ENCODE assay signal across 12 cellular contexts in genomic region chr6:39452306-39452705, GRCh38.
DNase-seq lines count a peak whose midpoint lies in the region; ATAC-seq and TF ChIP-seq lines count a peak whose summit lies in the region.
"Had no signal": no experiment of that assay in that cellular context is flagged by ENCODE, and none has a peak within 500 bp of the region (broad histone marks: within the 10 kb centered on the region; RNA-seq: fewer than 3 reads in every experiment).

No MANE protein-coding gene starts in this region.

- TF ChIP-seq RAD21 in IMR-90 (IDR thresholded peaks at IDR 0.05; ENCODE audit: low read length) = no peak

- BruUV-seq in IMR-90 (replicated peaks; lab: Mats Ljungman, UMichigan) = no TSS peak

- ATAC-seq in IMR-90 (ENCODE audit: low read depth) (no peak), GM18517 (IDR thresholded peaks at IDR 0.05; ENCODE audit: unreplicated experiment) (no peak), upper lobe of left lung (ENCODE audit: low FRiP score in 2 of 2) (no peak), GM21576 (IDR thresholded peaks at IDR 0.05; ENCODE audit: unreplicated experiment) (no peak)
- ATAC-seq: gastroesophageal sphincter had no signal

- H3K27ac ChIP-seq in IMR-90 (ENCODE audit: insufficient read depth, low read length) (no peak overlapping the region), brain microvascular endothelial cell (no peak overlapping the region), upper lobe of left lung (no peak overlapping the region)
- H3K27ac ChIP-seq: gastroesophageal sphincter, HL-60 had no signal

- H3K27me3 ChIP-seq in BJ (ENCODE audit: control insufficient read depth, insufficient read depth, low read length) (no peaks in the 10 kb centered on the region), IMR-90 (ENCODE audit: control insufficient read depth, insufficient read depth, low read length) (no peaks in the 10 kb centered on the region), brain microvascular endothelial cell (replicated peaks) (no peaks in the 10 kb centered on the region), upper lobe of left lung (no peaks in the 10 kb centered on the region)
- H3K27me3 ChIP-seq: gastroesophageal sphincter had no signal

- POLR2A ChIA-PET in BJ (lab: Charles Lee) (no interaction called here), IMR-90 (lab: Charles Lee; ENCODE audit: unreplicated experiment) (no interaction called here)

- no CpG with 5 or more reads among the region's 2 CpGs for WGBS in IMR-90 (ENCODE audit: extremely low coverage in 2 of 2, insufficient read length in 1 of 2), 2 experiments
- 88 to 89% methylated on average over 2 of the region's 2 CpGs for WGBS in upper lobe of left lung, 2 donors

- H3K56ac ChIP-seq in IMR-90 (ENCODE audit: extremely low read depth, insufficient read depth, low read length) = no peak overlapping the region

- H2BK120ac ChIP-seq in IMR-90 (ENCODE audit: low read depth, low read length) = no peak overlapping the region

- no peak overlapping the region for H3K23ac ChIP-seq in IMR-90 (ENCODE audit: low read depth, low read length)

- H3K4me3 ChIP-seq in BJ (ENCODE audit: low read depth, low read length) (no peak overlapping the region), IMR-90 (ENCODE audit: insufficient read depth, low read depth, low read length) (no peak overlapping the region), brain microvascular endothelial cell (ENCODE audit: low read depth, low read length) (no peak overlapping the region), upper lobe of left lung (no peak overlapping the region)
- H3K4me3 ChIP-seq: gastroesophageal sphincter had no signal

- CTCF ChIA-PET in BJ (lab: Yijun Ruan, JAX) = interaction anchor here (1.1 to 1.8 kb wide), 6 partner anchors 10 to 147 kb away, joined by 3 to 9 read pairs (median 4); no protein-coding TSS in a partner anchor
- CTCF ChIA-PET in IMR-90 (lab: Yijun Ruan, JAX) = no interaction called here

- no peak overlapping the region for H4K8ac ChIP-seq in IMR-90 (ENCODE audit: low read depth in 2 of 2, low read length in 2 of 2)

- H3K36me3 ChIP-seq in BJ (ENCODE audit: control insufficient read depth, insufficient read depth, low read length) = no peaks in the 10 kb centered on the region
- no peaks in the 10 kb centered on the region for H3K36me3 ChIP-seq in IMR-90 (ENCODE audit: control insufficient read depth, insufficient read depth, low read length)
- no peaks in the 10 kb centered on the region for H3K36me3 ChIP-seq in brain microvascular endothelial cell (replicated peaks)
- no peaks in the 10 kb centered on the region for H3K36me3 ChIP-seq in upper lobe of left lung
- H3K36me3 ChIP-seq: gastroesophageal sphincter had no signal

- H4K20me1 ChIP-seq in IMR-90 (ENCODE audit: insufficient read depth, low read length) = no peaks in the 10 kb centered on the region

- no peak overlapping the region for H3K18ac ChIP-seq in IMR-90 (ENCODE audit: low read depth, low read length)

- no peak overlapping the region for H4K91ac ChIP-seq in IMR-90 (ENCODE audit: insufficient read depth, low read depth, low read length)

- no peaks in the 10 kb centered on the region for H3K79me1 ChIP-seq in IMR-90 (ENCODE audit: low read depth in 1 of 2, low read length in 2 of 2)

- H2BK15ac ChIP-seq in IMR-90 (ENCODE audit: low read depth, low read length) = no peak overlapping the region

- TF ChIP-seq CTCF in BJ (IDR thresholded peaks at IDR 0.05; ENCODE audit: insufficient read depth, low read depth, low read length) (no peak), IMR-90 (conservative IDR thresholded peaks at IDR 0.05; ENCODE audit: low read depth, low read length) (no peak), brain microvascular endothelial cell (IDR thresholded peaks at IDR 0.05; ENCODE audit: low read depth, low read length, missing control alignments) (no peak), upper lobe of left lung (IDR thresholded peaks at IDR 0.05) (no peak)

- H2BK20ac ChIP-seq in IMR-90 (ENCODE audit: low read depth, low read length) = no peak overlapping the region

- no peak overlapping the region for H2BK5ac ChIP-seq in IMR-90 (ENCODE audit: low read depth, low read length, poor library complexity, severe bottlenecking)

- H3K14ac ChIP-seq in IMR-90 (replicated peaks; ENCODE audit: low read depth, low read length) = no peak overlapping the region

- no peak overlapping the region for H3K4me2 ChIP-seq in IMR-90 (ENCODE audit: low read depth, low read length)

- no peak overlapping the region for H2AFZ ChIP-seq in IMR-90 (replicated peaks; ENCODE audit: low read length, poor library complexity)

- intact Hi-C loops in IMR-90 (cut with micrococcal nuclease) = no loop called here

- H4K5ac ChIP-seq in IMR-90 (ENCODE audit: low read depth, low read length) = no peak overlapping the region

- no peak overlapping the region for H3K4ac ChIP-seq in IMR-90 (ENCODE audit: low read depth, low read length)

- H3K4me1 ChIP-seq in IMR-90 (ENCODE audit: control insufficient read depth, insufficient read depth, low read length) (no peaks in the 10 kb centered on the region), upper lobe of left lung (no peaks in the 10 kb centered on the region)
- H3K4me1 ChIP-seq: Caco-2, gastroesophageal sphincter had no signal

- no peak for TF ChIP-seq POLR2A in IMR-90 (IDR thresholded peaks at IDR 0.05; ENCODE audit: low read depth, low read length)
- no peak for TF ChIP-seq POLR2A in upper lobe of left lung (IDR thresholded peaks at IDR 0.05)

- DNase-seq in BJ (ENCODE audit: low read depth) (peak; percentile 13), IMR-90 (peak; percentile 3), brain microvascular endothelial cell (peak; percentile 58), kidney tubule cell (ENCODE audit: low spot score) (peak; percentile 92), NCI-H345 treated with DMSO at 0.1 percent for 48 hours (lab: John Stamatoyannopoulos, UW; ENCODE audit: unreplicated experiment) (no peak), upper lobe of left lung (no peak)
- DNase-seq: Caco-2, retina had no signal

- H3K9me1 ChIP-seq in IMR-90 (ENCODE audit: insufficient read depth, low read length) = no peaks in the 10 kb centered on the region

- no peak for TF ChIP-seq EP300 in upper lobe of left lung (IDR thresholded peaks at IDR 0.05)

- H2AK5ac ChIP-seq in IMR-90 (ENCODE audit: low read depth, low read length) = no peak overlapping the region

- in situ Hi-C loops in IMR-90 (cut with MboI; ENCODE audit: low sequenced_read_pairs) = no loop called here
- in situ Hi-C loops in brain microvascular endothelial cell (cut with HindIII; ENCODE audit: low pct_ligation_motif_present, low sequenced_read_pairs) = no loop called here

- H3K9me3 ChIP-seq in IMR-90 (ENCODE audit: control insufficient read depth, insufficient read depth, low read length) (no peaks in the 10 kb centered on the region), upper lobe of left lung (no peaks in the 10 kb centered on the region)
- H3K9me3 ChIP-seq: Caco-2, gastroesophageal sphincter had no signal

- no peak overlapping the region for H2AK9ac ChIP-seq in IMR-90 (replicated peaks; ENCODE audit: low read depth, low read length, poor library complexity)

- dilution Hi-C loops in IMR-90 (cut with HindIII; ENCODE audit: low sequenced_read_pairs, unreplicated experiment) = no loop called here

- H3K9ac ChIP-seq in IMR-90 (ENCODE audit: low read depth, low read length) = no peak overlapping the region

TF ChIP-seq in IMR-90, 13 proteins besides CTCF, POLR2A, EP300 and RAD21:
- TF ChIP-seq RCOR1 (IDR thresholded peaks at IDR 0.05; ENCODE audit: insufficient replicate concordance, low read length) = no peak
- TF ChIP-seq SMC3 (IDR thresholded peaks at IDR 0.05; ENCODE audit: low read depth, low read length) = no peak
- TF ChIP-seq NFE2L2 (IDR thresholded peaks at IDR 0.05; ENCODE audit: low read depth, low read length) = no peak
- no peak for TF ChIP-seq BHLHE40 (IDR thresholded peaks at IDR 0.05; ENCODE audit: low read depth, low read length)
- TF ChIP-seq ELK1 (IDR thresholded peaks at IDR 0.05; ENCODE audit: borderline replicate concordance, low read depth, low read length) = no peak

Comparison
In these comparisons a context has a peak if more than half of its experiments do, and no peak if none do; other contexts are left out.
1. DNase-seq: peak in BJ (single experiment), IMR-90 (single experiment), brain microvascular endothelial cell (single experiment) and kidney tubule cell (single experiment); none in NCI-H345 treated with DMSO at 0.1 percent for 48 hours (single experiment) and upper lobe of left lung (0 of 2).